ENCODE assay signal across 24 cellular contexts in the genomic region with DNA sequence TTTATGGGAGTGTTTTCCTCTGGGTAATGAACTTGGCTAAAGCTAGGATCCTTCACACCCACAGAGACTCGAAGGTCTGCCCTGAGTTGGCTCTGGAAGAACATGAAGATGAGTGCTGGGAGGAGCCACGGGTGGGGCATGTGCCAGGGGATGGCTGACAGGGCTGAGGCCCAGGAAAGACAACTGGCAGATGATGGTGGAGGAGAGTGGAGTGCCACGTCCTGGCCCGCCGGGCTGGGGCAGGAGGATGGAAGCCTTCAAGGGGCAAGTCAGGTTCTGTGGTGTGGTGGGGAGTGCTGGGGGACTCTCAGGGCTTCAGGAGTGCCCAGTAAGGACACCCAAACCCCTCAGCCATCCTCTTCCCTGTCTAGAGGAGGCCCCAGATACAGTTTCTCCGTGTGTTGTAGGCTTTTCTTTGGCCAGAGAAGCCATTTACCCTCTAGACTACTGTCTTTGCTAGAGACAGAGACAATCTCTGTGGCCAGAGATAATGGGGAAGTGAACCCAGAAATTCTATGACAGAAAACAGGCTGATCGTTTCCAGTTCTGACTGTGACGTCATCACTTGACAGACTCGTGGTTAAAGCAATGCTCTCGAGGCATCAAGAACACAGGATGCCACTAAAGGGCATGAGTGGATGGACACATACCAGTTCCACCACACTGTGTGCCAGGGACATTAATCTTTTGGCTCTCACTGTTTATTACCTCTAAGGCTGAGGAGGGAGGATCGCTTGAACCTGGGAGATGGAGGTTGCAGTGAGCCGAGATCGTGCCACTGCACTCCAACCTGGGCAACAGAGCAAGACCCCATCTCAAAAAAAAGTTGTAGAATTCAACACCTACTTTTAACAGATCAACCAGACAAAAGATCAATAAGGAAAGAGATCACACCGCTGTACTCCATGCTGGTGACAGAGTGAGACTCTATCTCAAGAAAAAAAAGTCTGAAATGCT. TPM values are rescaled to one million over a fixed set of nuclear protein-coding genes. Genes with fewer than 3 reads are reported as not detected.
DNase-seq lines count a peak whose midpoint lies in the region; ATAC-seq, FAIRE-seq and TF ChIP-seq lines count a peak whose summit lies in the region.
"Had no signal": no experiment of that assay in that cellular context is flagged by ENCODE, and none has a peak within 500 bp of the region (broad histone marks: within the 10 kb centered on the region; RNA-seq: fewer than 3 reads in every experiment).

No MANE protein-coding gene starts in this region.

- H3K27me3 ChIP-seq in CD4-positive, CD25-positive, alpha-beta regulatory T cell (ENCODE audit: control insufficient read depth, insufficient read depth, low read length) = no peaks in the 10 kb centered on the region
- H3K27me3 ChIP-seq: stomach, vagina had no signal

- peaks cover 6 to 22% (median 11%) of the 10 kb centered on the region in 4 donors for H3K4me1 Mint-ChIP-seq in CD4-positive, CD25-positive, alpha-beta regulatory T cell

- no peaks in the 10 kb centered on the region for H3K9me3 ChIP-seq in A549
- H3K9me3 ChIP-seq in CD4-positive, CD25-positive, alpha-beta regulatory T cell (ENCODE audit: control insufficient read depth in 2 of 2, low read length in 2 of 2) = no peaks in the 10 kb centered on the region
- H3K9me3 ChIP-seq: heart right ventricle, stomach, vagina had no signal

- CTCF ChIA-PET in A549 (lab: Yijun Ruan, JAX) = interaction anchor here (3.7 kb wide), 1 partner anchor 28 kb away, joined by 22 read pairs; no protein-coding TSS in a partner anchor

- peaks cover 22% of the 10 kb centered on the region for H3K36me3 Mint-ChIP-seq in CD4-positive, CD25-positive, alpha-beta regulatory T cell

- intact Hi-C loops in left colon (cut with DNase I, micrococcal nuclease) = no loop called here

- H3K27me3 Mint-ChIP-seq in CD4-positive, CD25-positive, alpha-beta regulatory T cell = peaks cover 9% of the 10 kb centered on the region

- no peak for DNase-seq in A549 (ENCODE audit: low read depth in 1 of 2, low spot score in 1 of 2)
- peak in 1 of 3 donors; percentile 25 for DNase-seq in CD4-positive, CD25-positive, alpha-beta regulatory T cell
- peak; percentile 1 for DNase-seq in NCI-H446 treated with DMSO at 0.1 percent for 48 hours (lab: John Stamatoyannopoulos, UW)
- peak in 1 of 2 donors; percentile 24 for DNase-seq in left colon
- DNase-seq in NCI-H345 (lab: John Stamatoyannopoulos, UW) = no peak
- no peak for DNase-seq in NCI-H748 (lab: John Stamatoyannopoulos, UW; ENCODE audit: unreplicated experiment)
- DNase-seq: activated CD4-positive, CD25-positive, alpha-beta regulatory T cell treated with anti-CD3 and anti-CD28 coated beads, Interleukin-2, amount 50 U/mL, for 72 hours; anterior cingulate cortex; DND-41; heart right ventricle; kidney; midbrain; NCI-H2081; NCI-H774; RPMI8226; stomach had no signal

- peaks cover 27% of the 10 kb centered on the region for H3K36me3 ChIP-seq in CD4-positive, CD25-positive, alpha-beta regulatory T cell (ENCODE audit: control insufficient read depth, insufficient read depth, low read length)

- WGBS in A549 (ENCODE audit: missing lambda C conversion rate) = 81% methylated on average over 14 of the region's 14 CpGs

- no peak overlapping the region for H3K27ac ChIP-seq in A549
- no peak overlapping the region for H3K27ac ChIP-seq in CD4-positive, CD25-positive, alpha-beta regulatory T cell (ENCODE audit: insufficient read depth, low read length, poor library complexity, severe bottlenecking)
- H3K27ac ChIP-seq: heart right ventricle, parathyroid adenoma, stomach, vagina had no signal

- peaks cover 0 to under 1% (median 0%) of the 10 kb centered on the region in 7 donors for H3K9me3 Mint-ChIP-seq in CD4-positive, CD25-positive, alpha-beta regulatory T cell

- peak overlapping the region; percentile 32 to 51 (median 41) for H3K27ac Mint-ChIP-seq in CD4-positive, CD25-positive, alpha-beta regulatory T cell

- TF ChIP-seq EP300 in A549 (IDR thresholded peaks at IDR 0.05) = no peak

- H3K4me3 ChIP-seq in A549 = no peak overlapping the region
- no peak overlapping the region for H3K4me3 ChIP-seq in CD4-positive, CD25-positive, alpha-beta regulatory T cell (ENCODE audit: low read depth, low read length)
- H3K4me3 ChIP-seq: heart right ventricle, smooth muscle cell, stomach, vagina had no signal

- no peak for TF ChIP-seq CTCF in A549 (IDR thresholded peaks at IDR 0.05)

- ATAC-seq in A549 = peak; percentile 53 to 64; a peak in 5 of 6 replicates
- ATAC-seq in CD4-positive, CD25-positive, alpha-beta regulatory T cell (ENCODE audit: low read depth in 2 of 2) = peak in 1 of 2 donors; percentile 8
- ATAC-seq in left colon = peak; percentile 74
- ATAC-seq in HG02970 (IDR thresholded peaks at IDR 0.05; ENCODE audit: low FRiP score, unreplicated experiment) = no peak
- no peak for ATAC-seq in HG02798 (IDR thresholded peaks at IDR 0.05; ENCODE audit: poor library complexity, unreplicated experiment)

- H3K4me2 ChIP-seq in A549 = no peak overlapping the region
- H3K4me2 ChIP-seq: smooth muscle cell had no signal

- H3K4me3 Mint-ChIP-seq in CD4-positive, CD25-positive, alpha-beta regulatory T cell = peak overlapping the region in 2 of 4 donors; percentile 21 to 38

- POLR2A ChIA-PET in A549 (lab: Yijun Ruan, JAX) = no interaction called here

- no peak for FAIRE-seq in A549 (lab: Jason Lieb, UNC)
- FAIRE-seq: colon, kidney had no signal

- no peak for TF ChIP-seq POLR2A in A549 (IDR thresholded peaks at IDR 0.05; ENCODE audit: low read length)

- TF ChIP-seq RAD21 in A549 (conservative IDR thresholded peaks at IDR 0.05 in 1 of 2, IDR thresholded peaks at IDR 0.05 in 1 of 2) = no peak

- H3K4me1 ChIP-seq in A549 = no peaks in the 10 kb centered on the region
- H3K4me1 ChIP-seq in CD4-positive, CD25-positive, alpha-beta regulatory T cell (ENCODE audit: control insufficient read depth, insufficient read depth, low read length, poor library complexity, severe bottlenecking) = peaks cover 4% of the 10 kb centered on the region
- H3K4me1 ChIP-seq: heart right ventricle, parathyroid adenoma, vagina had no signal

TF ChIP-seq in A549, 52 proteins besides CTCF, POLR2A, EP300 and RAD21:
- TF ChIP-seq MAZ (IDR thresholded peaks at IDR 0.05; ENCODE audit: borderline replicate concordance, low read depth, low read length) = no peak
- TF ChIP-seq, protein P1, sequence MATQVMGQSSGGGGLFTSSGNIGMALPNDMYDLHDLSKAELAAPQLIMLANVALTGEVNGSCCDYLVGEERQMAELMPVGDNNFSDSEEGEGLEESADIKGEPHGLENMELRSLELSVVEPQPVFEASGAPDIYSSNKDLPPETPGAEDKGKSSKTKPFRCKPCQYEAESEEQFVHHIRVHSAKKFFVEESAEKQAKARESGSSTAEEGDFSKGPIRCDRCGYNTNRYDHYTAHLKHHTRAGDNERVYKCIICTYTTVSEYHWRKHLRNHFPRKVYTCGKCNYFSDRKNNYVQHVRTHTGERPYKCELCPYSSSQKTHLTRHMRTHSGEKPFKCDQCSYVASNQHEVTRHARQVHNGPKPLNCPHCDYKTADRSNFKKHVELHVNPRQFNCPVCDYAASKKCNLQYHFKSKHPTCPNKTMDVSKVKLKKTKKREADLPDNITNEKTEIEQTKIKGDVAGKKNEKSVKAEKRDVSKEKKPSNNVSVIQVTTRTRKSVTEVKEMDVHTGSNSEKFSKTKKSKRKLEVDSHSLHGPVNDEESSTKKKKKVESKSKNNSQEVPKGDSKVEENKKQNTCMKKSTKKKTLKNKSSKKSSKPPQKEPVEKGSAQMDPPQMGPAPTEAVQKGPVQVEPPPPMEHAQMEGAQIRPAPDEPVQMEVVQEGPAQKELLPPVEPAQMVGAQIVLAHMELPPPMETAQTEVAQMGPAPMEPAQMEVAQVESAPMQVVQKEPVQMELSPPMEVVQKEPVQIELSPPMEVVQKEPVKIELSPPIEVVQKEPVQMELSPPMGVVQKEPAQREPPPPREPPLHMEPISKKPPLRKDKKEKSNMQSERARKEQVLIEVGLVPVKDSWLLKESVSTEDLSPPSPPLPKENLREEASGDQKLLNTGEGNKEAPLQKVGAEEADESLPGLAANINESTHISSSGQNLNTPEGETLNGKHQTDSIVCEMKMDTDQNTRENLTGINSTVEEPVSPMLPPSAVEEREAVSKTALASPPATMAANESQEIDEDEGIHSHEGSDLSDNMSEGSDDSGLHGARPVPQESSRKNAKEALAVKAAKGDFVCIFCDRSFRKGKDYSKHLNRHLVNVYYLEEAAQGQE (IDR thresholded peaks at IDR 0.05) = no peak
- TF ChIP-seq, protein P2, sequence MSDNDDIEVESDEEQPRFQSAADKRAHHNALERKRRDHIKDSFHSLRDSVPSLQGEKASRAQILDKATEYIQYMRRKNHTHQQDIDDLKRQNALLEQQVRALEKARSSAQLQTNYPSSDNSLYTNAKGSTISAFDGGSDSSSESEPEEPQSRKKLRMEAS (IDR thresholded peaks at IDR 0.05) = no peak
- no peak for TF ChIP-seq EHF (CRISPR knock-in tag; IDR thresholded peaks at IDR 0.05)
- TF ChIP-seq, protein P3, sequence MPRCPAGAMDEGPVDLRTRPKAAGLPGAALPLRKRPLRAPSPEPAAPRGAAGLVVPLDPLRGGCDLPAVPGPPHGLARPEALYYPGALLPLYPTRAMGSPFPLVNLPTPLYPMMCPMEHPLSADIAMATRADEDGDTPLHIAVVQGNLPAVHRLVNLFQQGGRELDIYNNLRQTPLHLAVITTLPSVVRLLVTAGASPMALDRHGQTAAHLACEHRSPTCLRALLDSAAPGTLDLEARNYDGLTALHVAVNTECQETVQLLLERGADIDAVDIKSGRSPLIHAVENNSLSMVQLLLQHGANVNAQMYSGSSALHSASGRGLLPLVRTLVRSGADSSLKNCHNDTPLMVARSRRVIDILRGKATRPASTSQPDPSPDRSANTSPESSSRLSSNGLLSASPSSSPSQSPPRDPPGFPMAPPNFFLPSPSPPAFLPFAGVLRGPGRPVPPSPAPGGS (IDR thresholded peaks at IDR 0.05) = no peak
- no peak for TF ChIP-seq FOSB (CRISPR knock-in tag; IDR thresholded peaks at IDR 0.05)

RNA-seq across cellular contexts. Expression of a gene that starts 18.6 kb away (rescaled TPM):
- polyA plus RNA-seq in A549 (2011; rRNA removed) = 0.26 and 0.28 TPM in 2 replicates
- polyA plus RNA-seq in A549 (2012; cell fraction: cytosol; rRNA removed) = 0.07 and 0.19 TPM in 2 replicates
- 0.23 and 0.32 TPM in 2 replicates for polyA plus RNA-seq in A549 (2012; cell fraction: nucleus; rRNA removed)
- 0.07 to 0.22 TPM (median 0.15 TPM) in 3 replicates for polyA plus RNA-seq in A549 (2017; fragmentation: RNase III; extraction: RNeasy Plus Mini Kit Qiagen cat#74134 plus additional on column Dnase treatment)
- polyA minus RNA-seq in A549 (2011; rRNA and poly(A)+ RNA removed) = 0.15 and 0.54 TPM in 2 replicates
- not detected for total RNA-seq in CD4-positive, CD25-positive, alpha-beta regulatory T cell
- polyA plus RNA-seq in CD4-positive, CD25-positive, alpha-beta regulatory T cell = under 1 TPM; 0.05 to 0.23 (median 0.16) TPM
- total RNA-seq in left colon = under 1 TPM in 1 of 2 donors, not detected in 1; 0.31 TPM
- total RNA-seq: LHCN-M2; smooth muscle cell; stomach; T-helper 1 cell treated with Interleukin-12 subunit alpha and Interleukin-12 subunit beta and Interleukin-4 antibody, amounts not matched to agents 30 ng/mL and 1 ng/mL, for 36 hours; vagina had no signal
- polyA plus RNA-seq: smooth muscle cell had no signal

Comparison
In these comparisons a context has a peak if more than half of its experiments do, and no peak if none do; other contexts are left out.
1. ATAC-seq: peak in A549 (2 of 2) and left colon (single experiment); none in HG02970 (single experiment) and HG02798 (single experiment).